ENCODE assay signal across 1 cellular context in the genomic region with DNA sequence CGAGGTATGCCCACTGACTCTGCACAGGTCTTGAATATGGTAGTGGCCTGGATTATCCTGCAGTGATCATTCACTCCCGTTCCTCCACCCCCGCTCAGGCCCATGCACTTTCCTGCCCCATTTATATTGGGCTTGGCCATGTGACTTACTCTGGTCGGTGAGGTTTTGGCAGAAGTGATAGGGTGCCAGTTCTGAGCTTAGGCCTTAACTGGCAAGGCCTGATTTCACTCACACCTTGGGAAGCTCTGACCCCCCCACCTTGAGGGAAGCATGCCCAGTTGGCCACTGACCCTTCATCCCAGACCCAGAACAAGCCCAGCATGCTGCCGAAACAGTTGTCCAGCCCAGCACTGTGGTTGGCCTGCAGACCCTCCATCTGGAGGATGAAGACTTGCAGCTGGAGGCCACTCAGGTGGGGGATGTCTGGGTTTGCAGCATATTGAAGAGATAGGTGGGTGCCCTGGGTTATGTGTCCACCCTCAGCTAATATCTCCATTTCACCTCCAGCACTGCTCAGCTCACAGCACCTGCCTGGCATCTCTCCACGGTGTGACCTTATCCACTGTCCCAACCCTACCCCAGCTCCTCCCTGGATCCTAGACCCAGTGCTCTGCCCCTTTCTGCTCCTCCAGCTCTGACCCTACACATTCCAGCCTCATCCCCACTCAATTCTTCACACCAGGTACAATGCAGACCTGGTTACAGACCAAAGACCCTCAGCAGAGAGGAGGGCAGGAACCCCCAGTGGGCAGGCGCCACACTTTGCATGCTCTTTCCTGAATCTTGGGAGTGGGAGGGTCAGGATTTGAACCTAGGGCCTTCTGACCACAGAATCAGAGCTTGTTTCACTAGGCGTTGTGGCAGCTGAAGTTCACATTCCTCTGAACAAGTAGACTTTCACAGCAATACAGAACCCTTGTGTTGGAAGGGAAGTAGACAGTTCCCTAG.
TF ChIP-seq lines count a peak whose summit lies in the region.

No MANE protein-coding gene starts in this region.

TF ChIP-seq in IMR-90, 13 proteins besides CTCF, POLR2A, EP300 and RAD21 (continued from another document):
- TF ChIP-seq, protein P1, sequence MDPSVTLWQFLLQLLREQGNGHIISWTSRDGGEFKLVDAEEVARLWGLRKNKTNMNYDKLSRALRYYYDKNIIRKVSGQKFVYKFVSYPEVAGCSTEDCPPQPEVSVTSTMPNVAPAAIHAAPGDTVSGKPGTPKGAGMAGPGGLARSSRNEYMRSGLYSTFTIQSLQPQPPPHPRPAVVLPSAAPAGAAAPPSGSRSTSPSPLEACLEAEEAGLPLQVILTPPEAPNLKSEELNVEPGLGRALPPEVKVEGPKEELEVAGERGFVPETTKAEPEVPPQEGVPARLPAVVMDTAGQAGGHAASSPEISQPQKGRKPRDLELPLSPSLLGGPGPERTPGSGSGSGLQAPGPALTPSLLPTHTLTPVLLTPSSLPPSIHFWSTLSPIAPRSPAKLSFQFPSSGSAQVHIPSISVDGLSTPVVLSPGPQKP (IDR thresholded peaks at IDR 0.05; ENCODE audit: borderline replicate concordance, low read depth, low read length) = no peak
- no peak for TF ChIP-seq CHD1 (IDR thresholded peaks at IDR 0.05; ENCODE audit: low read depth, low read length)
